In genomic region chr3:121995190-121996137, GRCh38 we compare ENCODE assay signal across 8 cellular contexts. TPM values are rescaled to one million over a fixed set of nuclear protein-coding genes. Genes with fewer than 3 reads are reported as not detected.
A peak's percentile ranks its signal among the peaks of the same experiment; 100 is the strongest.
DNase-seq lines count a peak whose midpoint lies in the region; ATAC-seq and TF ChIP-seq lines count a peak whose summit lies in the region.

No MANE protein-coding gene starts in this region.

- H3K27ac ChIP-seq in neutrophil: peak overlapping the region; percentile 46

- H3K27me3 Mint-ChIP-seq in WTC11 (ENCODE audit: low read depth): no peaks in the 10 kb centered on the region

- ATAC-seq in GM21786 (IDR thresholded peaks at IDR 0.05; ENCODE audit: unreplicated experiment) (peak; percentile 32), WTC11 (peak; percentile 99), GM19455 (IDR thresholded peaks at IDR 0.05; ENCODE audit: unreplicated experiment) (no peak)

- H3K4me3 Mint-ChIP-seq in WTC11: no peak overlapping the region

- H3K4me1 Mint-ChIP-seq in WTC11: peaks cover 13% of the 10 kb centered on the region

- CTCF ChIA-PET in WTC11 (lab: Charles Lee): interaction anchor here (0.7 to 2.2 kb wide), 55 partner anchors 9 to 449 kb away, joined by 3 to 34 read pairs (median 4); partner anchors contain the start of genes CASR, EAF2, GOLGB1 and HCLS1

- TF ChIP-seq CTCF in WTC11 (IDR thresholded peaks at IDR 0.05): peak; percentile 62; the same call in 1 of the 2 replicates
- TF ChIP-seq CTCF in neutrophil (IDR thresholded peaks at IDR 0.05): no peak

- DNase-seq in NCI-H2227 (lab: John Stamatoyannopoulos, UW; ENCODE audit: unreplicated experiment) (peak; percentile 0), NCI-H2227 treated with DMSO at 0.1 percent for 48 hours (lab: John Stamatoyannopoulos, UW) (no peak), NCI-H146 (lab: John Stamatoyannopoulos, UW) (peak; percentile 58), WTC11 (ENCODE audit: low spot score) (peak; percentile 79), fibroblast of the conjunctiva (ENCODE audit: low read depth) (peak; percentile 10)

- H3K27ac Mint-ChIP-seq in WTC11: no peak overlapping the region

- H3K36me3 Mint-ChIP-seq in WTC11: no peaks in the 10 kb centered on the region; the same call in 1 of the 2 replicates

- H3K4me1 ChIP-seq in neutrophil (ENCODE audit: control insufficient read depth in 1 of 2, insufficient read depth in 1 of 2, low read depth in 1 of 2, low read length in 1 of 2): peaks cover 2 to 10% of the 10 kb centered on the region in 2 experiments

- H3K9me3 Mint-ChIP-seq in WTC11: no peaks in the 10 kb centered on the region

- no peaks in the 10 kb centered on the region for H3K27me3 ChIP-seq in neutrophil

- no peaks in the 10 kb centered on the region for H3K9me3 ChIP-seq in neutrophil

- no peaks in the 10 kb centered on the region for H3K36me3 ChIP-seq in neutrophil

- POLR2A ChIA-PET in WTC11 (lab: Charles Lee): interaction anchor here (0.9 kb wide), 1 partner anchor 9 kb away, joined by 3 read pairs; no protein-coding TSS in a partner anchor

- H3K4me3 ChIP-seq in neutrophil (ENCODE audit: low read depth in 1 of 2, low read length in 1 of 2): no peak overlapping the region

TF ChIP-seq in WTC11, 78 proteins besides CTCF, POLR2A, EP300 and RAD21:
- TF ChIP-seq CDX4 (CRISPR knock-in tag; IDR thresholded peaks at IDR 0.05; ENCODE audit: borderline replicate concordance) (no peak), GABPB1 (CRISPR knock-in tag; IDR thresholded peaks at IDR 0.05) (no peak), ZNF281 (CRISPR knock-in tag; IDR thresholded peaks at IDR 0.05) (no peak), ZBTB21 (CRISPR knock-in tag; IDR thresholded peaks at IDR 0.05; ENCODE audit: borderline replicate concordance) (no peak), KAT7 (CRISPR knock-in tag; IDR thresholded peaks at IDR 0.05; ENCODE audit: borderline replicate concordance) (no peak), AFF4 (CRISPR knock-in tag; IDR thresholded peaks at IDR 0.05; ENCODE audit: borderline replicate concordance) (no peak), ARID4B (CRISPR knock-in tag; IDR thresholded peaks at IDR 0.05; ENCODE audit: borderline replicate concordance) (0 out of 2 replicates have a peak, but pooled peaks have one; percentile 42)

RNA-seq across cellular contexts. Expression of gene ILDR1, which starts 26.6 kb away (rescaled TPM):
- total RNA-seq in WTC11 (2021): 2.3 to 3.4 TPM (median 2.8 TPM) in 3 replicates

RNA-seq across cellular contexts. Expression of gene CD86, which starts 59.7 kb away (rescaled TPM):
- total RNA-seq in WTC11 (2021): 0.25 to 0.61 TPM (median 0.30 TPM) in 3 replicates
